18 cellular contexts compared by ENCODE assay signal in genomic region chr1:81517987-81518386, GRCh38.
DNase-seq lines count a peak whose midpoint lies in the region; ATAC-seq and TF ChIP-seq lines count a peak whose summit lies in the region.
"Had no signal": no experiment of that assay in that cellular context is flagged by ENCODE, and none has a peak within 500 bp of the region (broad histone marks: within the 10 kb centered on the region; RNA-seq: fewer than 3 reads in every experiment).

No MANE protein-coding gene starts in this region.

- no peak for TF ChIP-seq POLR2A in heart left ventricle (IDR thresholded peaks at IDR 0.05)

- no peaks in the 10 kb centered on the region for H3K27me3 ChIP-seq in heart left ventricle
- H3K27me3 ChIP-seq in foreskin keratinocyte = no peaks in the 10 kb centered on the region
- H3K27me3 ChIP-seq: SJSA1 had no signal

- H3K4me3 ChIP-seq in LNCaP clone FGC (ENCODE audit: low read depth, low read length) = no peak overlapping the region
- no peak overlapping the region for H3K4me3 ChIP-seq in heart left ventricle
- H3K4me3 ChIP-seq in mucosa of descending colon = no peak overlapping the region
- H3K4me3 ChIP-seq: SJSA1 had no signal

- H3K9me3 ChIP-seq in heart left ventricle (no peaks in the 10 kb centered on the region), mucosa of descending colon (no peaks in the 10 kb centered on the region)
- H3K9me3 ChIP-seq: SJSA1 had no signal

- H3K36me3 ChIP-seq in heart left ventricle (no peaks in the 10 kb centered on the region), mucosa of descending colon (ENCODE audit: low read depth) (no peaks in the 10 kb centered on the region)
- H3K36me3 ChIP-seq: SJSA1 had no signal

- WGBS in heart left ventricle, 4 donors = 29 to 49% (median 43%) methylated on average over 8 of the region's 8 CpGs

- ATAC-seq in heart left ventricle (peak; percentile 49 to 73 (median 58)), mucosa of descending colon (peak; percentile 64), HG02571 (IDR thresholded peaks at IDR 0.05; ENCODE audit: unreplicated experiment) (no peak), foreskin keratinocyte (no peak), GM19397 (IDR thresholded peaks at IDR 0.05; ENCODE audit: unreplicated experiment) (no peak)
- ATAC-seq: PC-3 had no signal

- DNase-seq in DMS153 treated with DMSO at 0.1 percent for 48 hours (lab: John Stamatoyannopoulos, UW; ENCODE audit: unreplicated experiment) (peak; percentile 70), LNCaP clone FGC (ENCODE audit: low read depth) (peak; percentile 35), heart left ventricle (no peak), mucosa of descending colon (peak in 1 of 3 donors; percentile 5), foreskin keratinocyte (no peak)
- DNase-seq: COR-L47, DMS79, H9, IMR-90, Karpas-422, MM.1S, NCI-H187, NCI-H82, PC-3 had no signal

- no peak overlapping the region for H3K27ac ChIP-seq in heart left ventricle
- H3K27ac ChIP-seq in foreskin keratinocyte = no peak overlapping the region
- H3K27ac ChIP-seq: RWPE1, SJSA1 had no signal

- peaks cover 0 to 8% (median 0%) of the 10 kb centered on the region in 12 donors for H3K4me1 ChIP-seq in heart left ventricle
- no peaks in the 10 kb centered on the region for H3K4me1 ChIP-seq in mucosa of descending colon (ENCODE audit: low read depth)
- no peaks in the 10 kb centered on the region for H3K4me1 ChIP-seq in foreskin keratinocyte
- H3K4me1 ChIP-seq: SJSA1 had no signal

- intact Hi-C loops in heart left ventricle (cut with DNase I) (no loop called here), mucosa of descending colon (cut with DNase I, micrococcal nuclease) (no loop called here)

- no peak for TF ChIP-seq CTCF in LNCaP clone FGC (IDR thresholded peaks at IDR 0.05; ENCODE audit: control insufficient read depth, extremely low read depth, insufficient read depth)
- no peak for TF ChIP-seq CTCF in heart left ventricle (IDR thresholded peaks at IDR 0.05)
- TF ChIP-seq CTCF in mucosa of descending colon (IDR thresholded peaks at IDR 0.05) = no peak
- TF ChIP-seq CTCF in foreskin keratinocyte (conservative IDR thresholded peaks at IDR 0.05) = no peak

Comparison
In these comparisons a context has a peak if more than half of its experiments do, and no peak if none do; other contexts are left out.
1. DNase-seq: peak in DMS153 treated with DMSO at 0.1 percent for 48 hours (single experiment) and LNCaP clone FGC (single experiment); none in heart left ventricle (0 of 5) and foreskin keratinocyte (0 of 2).
2. ATAC-seq: peak in heart left ventricle (4 of 4) and mucosa of descending colon (single experiment); none in HG02571 (single experiment), foreskin keratinocyte (single experiment) and GM19397 (single experiment).